In genomic region chr14:102141797-102142196, GRCh38 we compare ENCODE assay signal across 20 cellular contexts. TPM values are rescaled to one million over a fixed set of nuclear protein-coding genes. Genes with fewer than 3 reads are reported as not detected.
DNase-seq lines count a peak whose midpoint lies in the region; ATAC-seq, FAIRE-seq and TF ChIP-seq lines count a peak whose summit lies in the region.
"Had no signal": no experiment of that assay in that cellular context is flagged by ENCODE, and none has a peak within 500 bp of the region (broad histone marks: within the 10 kb centered on the region; RNA-seq: fewer than 3 reads in every experiment).

No MANE protein-coding gene starts in this region.

- H3K27me3 Mint-ChIP-seq in progenitor cell of endocrine pancreas, result no peaks in the 10 kb centered on the region
- H3K27me3 Mint-ChIP-seq: activated CD8-positive, alpha-beta T cell treated with anti-CD3 and anti-CD28 coated beads for 36 hours had no signal

- H3F3A ChIP-seq in GM23248 (ENCODE audit: insufficient read depth) (peaks cover 5% of the 10 kb centered on the region; the same call in 1 of the 2 replicates), SK-N-SH (replicated peaks; ENCODE audit: insufficient read depth) (peaks cover 3% of the 10 kb centered on the region)

- peaks cover 2% of the 10 kb centered on the region for H3K36me3 Mint-ChIP-seq in progenitor cell of endocrine pancreas (ENCODE audit: insufficient read depth)

- POLR2A ChIA-PET in A549 (lab: Yijun Ruan, JAX), result no interaction called here
- POLR2A ChIA-PET in SK-N-SH (lab: Yijun Ruan, JAX), result no interaction called here

- no peak for TF ChIP-seq RAD21 in A549 (conservative IDR thresholded peaks at IDR 0.05 in 1 of 2, IDR thresholded peaks at IDR 0.05 in 1 of 2)
- peak; percentile 22; the same call in 1 of the 2 replicates for TF ChIP-seq RAD21 in SK-N-SH (IDR thresholded peaks at IDR 0.05; ENCODE audit: low read length)

- DNase-seq in A549 (ENCODE audit: low read depth in 1 of 2, low spot score in 1 of 2), result no peak
- no peak for DNase-seq in GM23248
- DNase-seq in SK-N-SH, result peak; percentile 53
- no peak for DNase-seq in frontal cortex (ENCODE audit: low spot score in 2 of 2)
- DNase-seq in HCEC 1CT, result no peak
- DNase-seq in activated CD4-positive, alpha-beta T cell treated with anti-CD3 and anti-CD28 coated beads for 4 hours, result no peak
- DNase-seq in islet precursor cell, result no peak
- no peak for DNase-seq in progenitor cell of endocrine pancreas (ENCODE audit: low spot score, unreplicated experiment)
- DNase-seq: activated CD8-positive, alpha-beta T cell treated with anti-CD3 and anti-CD28 coated beads for 36 hours; COR-L47; dermis blood vessel endothelial cell; EL; erythroblast; NCI-H187; NCI-H446; stimulated activated CD4-positive, alpha-beta T cell treated with anti-CD3 and anti-CD28 coated beads, Interleukin-2, amount 100 ng/mL, for 24 hours; upper lobe of right lung; WERI-Rb-1 had no signal

- 84% methylated on average over 4 of the region's 4 CpGs for WGBS in A549 (ENCODE audit: missing lambda C conversion rate)
- 76 to 80% methylated on average over 4 of the region's 4 CpGs for WGBS in GM23248 (ENCODE audit: low coverage in 1 of 2, low lambda C conversion rate in 2 of 2, missing lambda C conversion rate in 2 of 2), 2 experiments
- 53% methylated on average over 4 of the region's 4 CpGs for WGBS in SK-N-SH (ENCODE audit: low lambda C conversion rate)

- peak overlapping the region; percentile 88 for H3K4me2 ChIP-seq in A549
- peak overlapping the region; percentile 92 for H3K4me2 ChIP-seq in GM23248 (ENCODE audit: unreplicated experiment)
- H3K4me2 ChIP-seq in SK-N-SH, result peak overlapping the region; percentile 8; the same call in 1 of the 2 replicates

- peaks cover 70% of the 10 kb centered on the region for H3K79me2 ChIP-seq in GM23248 (ENCODE audit: insufficient read depth)
- H3K79me2 ChIP-seq in SK-N-SH (ENCODE audit: insufficient read depth), result peaks cover 77% of the 10 kb centered on the region

- no peaks in the 10 kb centered on the region for H3K36me3 ChIP-seq in GM23248 (ENCODE audit: low read depth)
- peaks cover 0 to 13% of the 10 kb centered on the region in 2 experiments for H3K36me3 ChIP-seq in SK-N-SH (replicated peaks in 1 of 2; ENCODE audit: control insufficient read depth in 1 of 2, insufficient read depth in 2 of 2, low read length in 1 of 2)
- H3K36me3 ChIP-seq: upper lobe of right lung had no signal

- 0 out of 2 replicates have a peak, but pooled peaks cover 6% of the 10 kb centered on the region for H4K20me1 ChIP-seq in GM23248 (ENCODE audit: insufficient read depth)
- H4K20me1 ChIP-seq in SK-N-SH (ENCODE audit: insufficient read depth), result peaks cover 49% of the 10 kb centered on the region

- H3K9me3 ChIP-seq in A549 (no peaks in the 10 kb centered on the region), GM23248 (ENCODE audit: low read depth) (no peaks in the 10 kb centered on the region), SK-N-SH (no peaks in the 10 kb centered on the region)
- H3K9me3 ChIP-seq: upper lobe of right lung had no signal

- no peak overlapping the region for H3K27ac ChIP-seq in A549
- H3K27ac ChIP-seq in GM23248, result no peak overlapping the region
- peak overlapping the region in 1 of 2 experiments; percentile 71; a peak in 2 of 4 replicates for H3K27ac ChIP-seq in SK-N-SH (ENCODE audit: low read depth in 2 of 2, low read length in 1 of 2)
- H3K27ac ChIP-seq: upper lobe of right lung, WERI-Rb-1 had no signal

- CTCF ChIA-PET in A549 (lab: Yijun Ruan, JAX) (no interaction called here), SK-N-SH (lab: Yijun Ruan, JAX) (interaction anchor here (2.2 kb wide), 1 partner anchor 172 kb away, joined by 7 read pairs; no protein-coding TSS in a partner anchor)

- in situ Hi-C loops in GM23248 (cut with MboI), result no loop called here

- FAIRE-seq in A549 (lab: Jason Lieb, UNC), result no peak
- FAIRE-seq in frontal cortex (lab: Jason Lieb, UNC), result peak; percentile 10
- FAIRE-seq: bronchial epithelial cell had no signal

- H3K27me3 ChIP-seq in GM23248 (replicated peaks; ENCODE audit: insufficient read depth) (no peaks in the 10 kb centered on the region), SK-N-SH (ENCODE audit: insufficient read depth) (no peaks in the 10 kb centered on the region)
- H3K27me3 ChIP-seq: upper lobe of right lung had no signal

- TF ChIP-seq CTCF in A549 (IDR thresholded peaks at IDR 0.05), result no peak
- no peak for TF ChIP-seq CTCF in SK-N-SH (IDR thresholded peaks at IDR 0.05)
- TF ChIP-seq CTCF in progenitor cell of endocrine pancreas (IDR thresholded peaks at IDR 0.05; ENCODE audit: unreplicated experiment), result no peak

- peaks cover 13% of the 10 kb centered on the region for H3K4me1 ChIP-seq in A549
- peaks cover 14% of the 10 kb centered on the region for H3K4me1 ChIP-seq in GM23248 (ENCODE audit: insufficient read depth)
- H3K4me1 ChIP-seq in SK-N-SH (ENCODE audit: control insufficient read depth in 1 of 2, insufficient read depth in 2 of 2, low read depth in 1 of 2, low read length in 1 of 2), result peaks cover 3 to 6% of the 10 kb centered on the region in 2 experiments; a peak in 3 of 4 replicates

- no peak overlapping the region for H3K27ac Mint-ChIP-seq in progenitor cell of endocrine pancreas
- H3K27ac Mint-ChIP-seq: activated CD8-positive, alpha-beta T cell treated with anti-CD3 and anti-CD28 coated beads for 36 hours; T-helper 1 cell treated with Interleukin-12 subunit alpha and Interleukin-12 subunit beta and Interleukin-4 antibody, amounts not matched to agents 30 μg/mL and 1 μg/mL, for 36 hours had no signal

- ATAC-seq in A549, result no peak
- ATAC-seq: activated CD8-positive, alpha-beta T cell treated with anti-CD3 and anti-CD28 coated beads for 36 hours; upper lobe of right lung had no signal

- peak overlapping the region; percentile 23; the same call in 1 of the 2 replicates for H3K9ac ChIP-seq in GM23248
- no peak overlapping the region for H3K9ac ChIP-seq in SK-N-SH

- H2AFZ ChIP-seq in GM23248 (no peak overlapping the region), SK-N-SH (ENCODE audit: low read depth) (no peak overlapping the region)

- H3K9me2 ChIP-seq in GM23248 (ENCODE audit: insufficient read depth) (no peaks in the 10 kb centered on the region), SK-N-SH (no peaks in the 10 kb centered on the region)

- peaks cover 15% of the 10 kb centered on the region for H3K4me1 Mint-ChIP-seq in progenitor cell of endocrine pancreas (ENCODE audit: low read depth)

- H3K4me3 ChIP-seq in A549 (no peak overlapping the region), GM23248 (peak overlapping the region; percentile 86), SK-N-SH (ENCODE audit: low read depth in 2 of 2, low read length in 1 of 2) (peak overlapping the region; percentile 1 to 73; a peak in 2 of 4 replicates)

- no peaks in the 10 kb centered on the region for H3K9me3 Mint-ChIP-seq in progenitor cell of endocrine pancreas (ENCODE audit: low read depth)
- H3K9me3 Mint-ChIP-seq: activated CD8-positive, alpha-beta T cell treated with anti-CD3 and anti-CD28 coated beads for 36 hours; T-helper 1 cell treated with Interleukin-12 subunit alpha and Interleukin-12 subunit beta and Interleukin-4 antibody, amounts not matched to agents 30 μg/mL and 1 μg/mL, for 36 hours had no signal

- no peak for TF ChIP-seq POLR2A in A549 (IDR thresholded peaks at IDR 0.05; ENCODE audit: low read length)

- no peak for TF ChIP-seq EP300 in A549 (IDR thresholded peaks at IDR 0.05)
- TF ChIP-seq EP300 in SK-N-SH (IDR thresholded peaks at IDR 0.05; ENCODE audit: borderline replicate concordance in 1 of 2, low read depth in 1 of 2, low read length in 1 of 2), result peak in 1 of 2 experiments; percentile 79; a peak in 2 of 4 replicates

- no peak overlapping the region for H3K4me3 Mint-ChIP-seq in progenitor cell of endocrine pancreas (ENCODE audit: low read depth)

TF ChIP-seq in A549, 52 proteins besides CTCF, POLR2A, EP300 and RAD21 (continues in another document):
- TF ChIP-seq KDM1A (IDR thresholded peaks at IDR 0.05; ENCODE audit: low read depth) (no peak), MAX (IDR thresholded peaks at IDR 0.05) (no peak), RARB (CRISPR knock-in tag; IDR thresholded peaks at IDR 0.05) (no peak), SREBF2 (IDR thresholded peaks at IDR 0.05) (no peak)

TF ChIP-seq in SK-N-SH, 30 proteins besides CTCF, POLR2A, EP300 and RAD21 (continues in another document):
- TF ChIP-seq RCOR1 (IDR thresholded peaks at IDR 0.05; ENCODE audit: low read length) (peak; percentile 78), GATA2 (CRISPR knock-in tag; IDR thresholded peaks at IDR 0.05) (peak; percentile 66), CHD2 (IDR thresholded peaks at IDR 0.05; ENCODE audit: low read length, partially characterized antibody) (peak; percentile 64), YY1 (IDR thresholded peaks at IDR 0.05; ENCODE audit: low read depth) (no peak), NFIC (IDR thresholded peaks at IDR 0.05; ENCODE audit: borderline replicate concordance) (no peak), TCF12 (IDR thresholded peaks at IDR 0.05) (peak; percentile 36; the same call in 1 of the 2 replicates)

RNA-seq across cellular contexts. Expression of gene WDR20, which starts 2.1 kb away (rescaled TPM):
- polyA plus RNA-seq in A549 (2011; rRNA removed), result 17.6 and 20.6 TPM in 2 replicates
- polyA plus RNA-seq in A549 (2012; cell fraction: cytosol; rRNA removed), result 13.3 and 15.1 TPM in 2 replicates
- polyA plus RNA-seq in A549 (2012; cell fraction: nucleus; rRNA removed), result 14.8 and 18.4 TPM in 2 replicates
- 19.5 to 21.6 TPM (median 20.4 TPM) in 3 replicates for polyA plus RNA-seq in A549 (2017; fragmentation: RNase III; extraction: RNeasy Plus Mini Kit Qiagen cat#74134 plus additional on column Dnase treatment)
- 29.8 and 33.4 TPM in 2 replicates for polyA minus RNA-seq in A549 (2011; rRNA and poly(A)+ RNA removed)
- 15.1 and 16.6 TPM in 2 replicates for total RNA-seq in GM23248 (2014; rRNA removed; shearing (Covaris generic))
- 24.9 and 26.2 TPM in 2 replicates for polyA plus RNA-seq in GM23248 (2016; fragmentation: Nextera tagmentation; extraction: Ambion mirVana)
- 12.4 and 17.2 TPM in 2 replicates for polyA plus RNA-seq in SK-N-SH (2012; rRNA removed)
- 11.3 and 12.9 TPM in 2 replicates for polyA plus RNA-seq in SK-N-SH (2012; cell fraction: cytosol; rRNA removed)
- polyA plus RNA-seq in SK-N-SH (2012; cell fraction: nucleus; rRNA removed), result 13.3 and 18.9 TPM in 2 replicates
- 39.5 TPM for total RNA-seq in frontal cortex
- total RNA-seq in progenitor cell of endocrine pancreas, result 34.6 and 34.9 TPM in 2 replicates

RNA-seq across cellular contexts. Expression of gene HSP90AA1, which starts 55.0 kb away (rescaled TPM):
- polyA plus RNA-seq in A549 (2011; rRNA removed) (944 and 1,087 TPM in 2 replicates), A549 (2017; fragmentation: RNase III; extraction: RNeasy Plus Mini Kit Qiagen cat#74134 plus additional on column Dnase treatment) (1,680 to 2,326 TPM (median 1,864 TPM) in 3 replicates), GM23248 (2016; fragmentation: Nextera tagmentation; extraction: Ambion mirVana) (638 and 655 TPM in 2 replicates), SK-N-SH (2012; rRNA removed) (269 and 298 TPM in 2 replicates)
- 384 and 510 TPM in 2 replicates for polyA plus RNA-seq in A549 (2012; cell fraction: cytosol; rRNA removed)
- 279 and 366 TPM in 2 replicates for polyA plus RNA-seq in A549 (2012; cell fraction: nucleus; rRNA removed)
- polyA minus RNA-seq in A549 (2011; rRNA and poly(A)+ RNA removed), result 429 and 465 TPM in 2 replicates
- 371 and 428 TPM in 2 replicates for total RNA-seq in GM23248 (2014; rRNA removed; shearing (Covaris generic))
- polyA plus RNA-seq in SK-N-SH (2012; cell fraction: cytosol; rRNA removed), result 408 and 501 TPM in 2 replicates
- polyA plus RNA-seq in SK-N-SH (2012; cell fraction: nucleus; rRNA removed), result 123 and 208 TPM in 2 replicates
- total RNA-seq in frontal cortex (289 TPM), progenitor cell of endocrine pancreas (796 and 811 TPM in 2 replicates)

Comparison
In these comparisons a context has a peak if more than half of its experiments do, and no peak if none do; other contexts are left out.
1. H3K4me2 ChIP-seq: peak in every context shown above with its lines; median percentile 92 in GM23248; 88 in A549; 8 in SK-N-SH.
2. Of the 12 proteins assayed by ChIP-seq in both A549 and SK-N-SH: peak only in A549: none; only in SK-N-SH: CHD2, RAD21 and RCOR1; in both: none; in neither: 8; mixed calls (peak in some experiments, not most) for 1.